21 cellular contexts compared by ENCODE assay signal in genomic region chr20:59686404-59687346, GRCh38.
DNase-seq lines count a peak whose midpoint lies in the region; ATAC-seq, FAIRE-seq and TF ChIP-seq lines count a peak whose summit lies in the region.
"Had no signal": no experiment of that assay in that cellular context is flagged by ENCODE, and none has a peak within 500 bp of the region (broad histone marks: within the 10 kb centered on the region; RNA-seq: fewer than 3 reads in every experiment).

No MANE protein-coding gene starts in this region.

- DNase-seq in HepG2 (ENCODE audit: low spot score) (no peak), right lobe of liver (no peak), IMR-90 (no peak), H1 (ENCODE audit: low read depth in 1 of 2, low spot score in 2 of 2) (no peak), NAMALWA (ENCODE audit: low spot score) (no peak), SKM-1 treated with dmso at 0.1 percent for 144 hours (lab: John Stamatoyannopoulos, UW; ENCODE audit: unreplicated experiment) (no peak)
- no peak for DNase-seq in activated CD4-positive, alpha-beta memory T cell treated with anti-CD3 and anti-CD28 coated beads, Interleukin-2, amount 10 ng/mL, durations not matched to agents 7 days and 5 days
- DNase-seq: C1 segment of cervical spinal cord; CD4-positive, CD25-positive, alpha-beta regulatory T cell; CD8-positive, alpha-beta memory T cell; COR-L47; DMS 273 treated with DMSO at 0.1 percent for 48 hours; DMS53; DND-41; EL; H7 had no signal

- H3K79me1 ChIP-seq in IMR-90 (ENCODE audit: low read depth in 1 of 2, low read length in 2 of 2) (no peaks in the 10 kb centered on the region), H1 (ENCODE audit: low read depth, low read length) (no peaks in the 10 kb centered on the region)

- H3K56ac ChIP-seq in IMR-90 (ENCODE audit: extremely low read depth, insufficient read depth, low read length) (no peak overlapping the region), H1 (replicated peaks; ENCODE audit: insufficient read length, low read depth, low read length) (peak overlapping the region; percentile 66)

- no peaks in the 10 kb centered on the region for H3K27me3 Mint-ChIP-seq in activated CD4-positive, alpha-beta memory T cell treated with anti-CD3 and anti-CD28 coated beads, Interleukin-2, amount 10 ng/mL, durations not matched to agents 7 days and 5 days
- H3K27me3 Mint-ChIP-seq: CD4-positive, CD25-positive, alpha-beta regulatory T cell had no signal

- H4K91ac ChIP-seq in IMR-90 (ENCODE audit: insufficient read depth, low read depth, low read length) (no peak overlapping the region), H1 (replicated peaks; ENCODE audit: insufficient read length, low read length) (no peak overlapping the region)

- no peaks in the 10 kb centered on the region for H3K36me3 Mint-ChIP-seq in activated CD4-positive, alpha-beta memory T cell treated with anti-CD3 and anti-CD28 coated beads, Interleukin-2, amount 10 ng/mL, durations not matched to agents 7 days and 5 days (ENCODE audit: low read depth)
- H3K36me3 Mint-ChIP-seq: CD4-positive, CD25-positive, alpha-beta regulatory T cell; CD8-positive, alpha-beta memory T cell had no signal

- in situ Hi-C loops in HepG2 (cut with HindIII; ENCODE audit: extremely low pct_ligation_motif_present, low pct_unique_long_range_greater_than_20kb) (loop anchor here (10.0 kb wide), 1 partner anchor 62 kb away; no protein-coding TSS in a partner anchor), IMR-90 (cut with MboI; ENCODE audit: low sequenced_read_pairs) (no loop called here)

- H4K20me1 ChIP-seq in HepG2 (ENCODE audit: insufficient read depth, low read length) (no peaks in the 10 kb centered on the region), IMR-90 (ENCODE audit: insufficient read depth, low read length) (no peaks in the 10 kb centered on the region), H1 (replicated peaks in 1 of 2; ENCODE audit: control insufficient read depth in 1 of 2, insufficient read depth in 2 of 2, low read length in 2 of 2) (peaks cover 0 to 3% of the 10 kb centered on the region in 2 experiments)

- H2BK20ac ChIP-seq in IMR-90 (ENCODE audit: low read depth, low read length) (no peak overlapping the region), H1 (ENCODE audit: low read length) (no peak overlapping the region)

- no peak overlapping the region for H2AK5ac ChIP-seq in IMR-90 (ENCODE audit: low read depth, low read length)
- H2AK5ac ChIP-seq in H1 (ENCODE audit: low read depth, low read length): no peak overlapping the region

- H3K4me3 ChIP-seq in HepG2 (replicated peaks in 1 of 3; ENCODE audit: insufficient read depth in 1 of 3, low read depth in 2 of 3, low read length in 3 of 3): no peak overlapping the region
- no peak overlapping the region for H3K4me3 ChIP-seq in right lobe of liver
- no peak overlapping the region for H3K4me3 ChIP-seq in IMR-90 (ENCODE audit: insufficient read depth, low read depth, low read length)
- H3K4me3 ChIP-seq in H1 (ENCODE audit: extremely low read depth in 1 of 4, insufficient read depth in 2 of 4, low read depth in 3 of 4, low read length in 4 of 4): no peak overlapping the region
- H3K4me3 ChIP-seq: A549, GM12878 had no signal

- H3K4ac ChIP-seq in IMR-90 (ENCODE audit: low read depth, low read length) (no peak overlapping the region), H1 (replicated peaks; ENCODE audit: insufficient read length, low read depth, low read length) (no peak overlapping the region)

- no peak overlapping the region for H4K5ac ChIP-seq in IMR-90 (ENCODE audit: low read depth, low read length)
- no peak overlapping the region for H4K5ac ChIP-seq in H1 (ENCODE audit: insufficient read length, low read depth, low read length)

- TF ChIP-seq POLR2A in HepG2 (IDR thresholded peaks at IDR 0.05; ENCODE audit: insufficient read depth in 1 of 2, low read depth in 2 of 2, low read length in 2 of 2) (no peak), right lobe of liver (IDR thresholded peaks at IDR 0.05) (no peak), IMR-90 (IDR thresholded peaks at IDR 0.05; ENCODE audit: low read depth, low read length) (no peak), H1 (IDR thresholded peaks at IDR 0.05; ENCODE audit: control extremely low read depth in 1 of 2, low read depth in 2 of 2, low read length in 2 of 2) (no peak)

- WGBS in HepG2 (ENCODE audit: low lambda C conversion rate): 31% methylated on average over 7 of the region's 7 CpGs
- WGBS in right lobe of liver (ENCODE audit: insufficient coverage, low coverage, low lambda C conversion rate, missing lambda C conversion rate): 85% methylated on average over 7 of the region's 7 CpGs
- WGBS in IMR-90 (ENCODE audit: extremely low coverage in 2 of 2, insufficient read length in 1 of 2), 2 experiments: 81 to 100% methylated on average over 1 to 7 of the region's 7 CpGs
- 83% methylated on average over 7 of the region's 7 CpGs; no CpG with 5 or more reads in 1 of the 2 experiments for WGBS in H1 (ENCODE audit: extremely low coverage in 1 of 2, insufficient coverage in 1 of 2, insufficient read length in 1 of 2, insufficient replicate concordance in 2 of 2, low coverage in 1 of 2, low lambda C conversion rate in 2 of 2, missing lambda C conversion rate in 1 of 2), 2 experiments

- H3K23ac ChIP-seq in IMR-90 (ENCODE audit: low read depth, low read length): no peak overlapping the region
- H3K23ac ChIP-seq in H1 (ENCODE audit: insufficient read length): no peak overlapping the region

- no peak overlapping the region for H3K9ac ChIP-seq in HepG2 (ENCODE audit: insufficient read depth, low read depth, low read length)
- no peak overlapping the region for H3K9ac ChIP-seq in IMR-90 (ENCODE audit: low read depth, low read length)
- H3K9ac ChIP-seq in H1 (replicated peaks in 1 of 4; ENCODE audit: extremely low read depth in 1 of 4, low read depth in 3 of 4, low read length in 3 of 4): no peak overlapping the region

- H2BK15ac ChIP-seq in IMR-90 (ENCODE audit: low read depth, low read length) (no peak overlapping the region), H1 (ENCODE audit: low read length) (no peak overlapping the region)

- ATAC-seq in HepG2: no peak
- no peak for ATAC-seq in right lobe of liver
- ATAC-seq in IMR-90 (ENCODE audit: low read depth): no peak
- no peak for ATAC-seq in HG03196 (IDR thresholded peaks at IDR 0.05; ENCODE audit: unreplicated experiment)
- ATAC-seq: A549, GM12878 had no signal

- intact Hi-C loops in HepG2 (cut with micrococcal nuclease; ENCODE audit: unreplicated experiment) (no loop called here), right lobe of liver (cut with DNase I) (no loop called here), IMR-90 (cut with micrococcal nuclease) (no loop called here)

- H2BK12ac ChIP-seq in H1 (ENCODE audit: low read depth, low read length): no peak overlapping the region

- POLR2A ChIA-PET in HepG2 (lab: Yijun Ruan, JAX) (no interaction called here), IMR-90 (lab: Charles Lee; ENCODE audit: unreplicated experiment) (no interaction called here), H1 (lab: Charles Lee; ENCODE audit: partially characterized antibody) (no interaction called here)
- POLR2A ChIA-PET in activated CD4-positive, alpha-beta memory T cell treated with anti-CD3 and anti-CD28 coated beads, Interleukin-2, amount 10 ng/mL, durations not matched to agents 7 days and 5 days (lab: Charles Lee): no interaction called here

- H3K79me2 ChIP-seq in HepG2 (ENCODE audit: insufficient read depth, low read length) (no peaks in the 10 kb centered on the region), H1 (ENCODE audit: control insufficient read depth in 1 of 2, insufficient read depth in 2 of 2, low read length in 2 of 2) (no peaks in the 10 kb centered on the region)

- H3K4me1 Mint-ChIP-seq in activated CD4-positive, alpha-beta memory T cell treated with anti-CD3 and anti-CD28 coated beads, Interleukin-2, amount 10 ng/mL, durations not matched to agents 7 days and 5 days: no peaks in the 10 kb centered on the region
- H3K4me1 Mint-ChIP-seq: CD4-positive, CD25-positive, alpha-beta regulatory T cell; CD8-positive, alpha-beta memory T cell had no signal

- H2BK5ac ChIP-seq in IMR-90 (ENCODE audit: low read depth, low read length, poor library complexity, severe bottlenecking) (peak overlapping the region; percentile 19), H1 (ENCODE audit: low read depth, low read length) (no peak overlapping the region)

- H3K9me3 ChIP-seq in HepG2 (ENCODE audit: low read length): peaks cover 12% of the 10 kb centered on the region
- no peaks in the 10 kb centered on the region for H3K9me3 ChIP-seq in right lobe of liver
- H3K9me3 ChIP-seq in IMR-90 (ENCODE audit: control insufficient read depth, insufficient read depth, low read length): peaks cover 32% of the 10 kb centered on the region
- H3K9me3 ChIP-seq in H1 (ENCODE audit: insufficient read depth in 2 of 2, low read depth in 1 of 2, low read length in 1 of 2): peaks cover 79 to 95% of the 10 kb centered on the region in 2 experiments
- H3K9me3 ChIP-seq: A549 had no signal

- no peaks in the 10 kb centered on the region for H3K9me1 ChIP-seq in IMR-90 (ENCODE audit: insufficient read depth, low read length)

- H3K36me3 ChIP-seq in HepG2 (replicated peaks in 1 of 2; ENCODE audit: control insufficient read depth in 1 of 2, insufficient read depth in 2 of 2, low read length in 2 of 2): no peaks in the 10 kb centered on the region
- no peaks in the 10 kb centered on the region for H3K36me3 ChIP-seq in right lobe of liver
- H3K36me3 ChIP-seq in IMR-90 (ENCODE audit: control insufficient read depth, insufficient read depth, low read length): no peaks in the 10 kb centered on the region
- no peaks in the 10 kb centered on the region for H3K36me3 ChIP-seq in H1 (ENCODE audit: control insufficient read depth in 2 of 4, insufficient read depth in 4 of 4, low read length in 3 of 4)

- H3K4me1 ChIP-seq in HepG2 (ENCODE audit: insufficient read depth, low read length) (no peaks in the 10 kb centered on the region), right lobe of liver (no peaks in the 10 kb centered on the region), IMR-90 (ENCODE audit: control insufficient read depth, insufficient read depth, low read length) (no peaks in the 10 kb centered on the region), H1 (replicated peaks in 1 of 4; ENCODE audit: control insufficient read depth in 3 of 4, insufficient read depth in 4 of 4, low read length in 3 of 4) (no peaks in the 10 kb centered on the region)
- H3K4me1 ChIP-seq: A549 had no signal

- TF ChIP-seq EP300 in HepG2 (IDR thresholded peaks at IDR 0.05; ENCODE audit: low read depth in 2 of 2, low read length in 2 of 2) (no peak), HepG2 (CRISPR knock-in tag; IDR thresholded peaks at IDR 0.05; ENCODE audit: borderline replicate concordance) (no peak), H1 (IDR thresholded peaks at IDR 0.05; ENCODE audit: borderline replicate concordance in 1 of 2, low read depth in 2 of 2, low read length in 2 of 2) (no peak)

- BruUV-seq in HepG2 (replicated peaks; lab: Mats Ljungman, UMichigan) (no TSS peak), IMR-90 (replicated peaks; lab: Mats Ljungman, UMichigan) (no TSS peak)

- H3K9me3 Mint-ChIP-seq in activated CD4-positive, alpha-beta memory T cell treated with anti-CD3 and anti-CD28 coated beads, Interleukin-2, amount 10 ng/mL, durations not matched to agents 7 days and 5 days: no peaks in the 10 kb centered on the region

- no peak overlapping the region for H3K4me3 Mint-ChIP-seq in activated CD4-positive, alpha-beta memory T cell treated with anti-CD3 and anti-CD28 coated beads, Interleukin-2, amount 10 ng/mL, durations not matched to agents 7 days and 5 days
- H3K4me3 Mint-ChIP-seq: CD4-positive, CD25-positive, alpha-beta regulatory T cell; CD8-positive, alpha-beta memory T cell had no signal

- H3K4me2 ChIP-seq in HepG2 (ENCODE audit: low read depth, low read length): no peak overlapping the region
- no peak overlapping the region for H3K4me2 ChIP-seq in IMR-90 (ENCODE audit: low read depth, low read length)
- H3K4me2 ChIP-seq in H1 (ENCODE audit: insufficient read depth in 1 of 2, low read depth in 2 of 2, low read length in 2 of 2): no peak overlapping the region
- H3K4me2 ChIP-seq: A549 had no signal

- no peak for FAIRE-seq in HepG2 (lab: Jason Lieb, UNC)
- no peak for FAIRE-seq in H1 (lab: Jason Lieb, UNC)
- FAIRE-seq: A549, GM12878 had no signal

- H2AFZ ChIP-seq in HepG2 (ENCODE audit: low read length): no peak overlapping the region
- H2AFZ ChIP-seq in IMR-90 (replicated peaks; ENCODE audit: low read length, poor library complexity): no peak overlapping the region
- no peak overlapping the region for H2AFZ ChIP-seq in H1 (ENCODE audit: low read length)

- H3K23me2 ChIP-seq in H1 (ENCODE audit: low read depth, low read length): peaks cover 10% of the 10 kb centered on the region; the same call in 1 of the 2 replicates

- H2BK120ac ChIP-seq in IMR-90 (ENCODE audit: low read depth, low read length) (no peak overlapping the region), H1 (replicated peaks; ENCODE audit: low read depth, low read length) (no peak overlapping the region)

- TF ChIP-seq RAD21 in HepG2 (CRISPR knock-in tag; IDR thresholded peaks at IDR 0.05) (no peak), IMR-90 (IDR thresholded peaks at IDR 0.05; ENCODE audit: low read length) (no peak), H1 (IDR thresholded peaks at IDR 0.05 in 1 of 2, conservative IDR thresholded peaks at IDR 0.05 in 1 of 2; ENCODE audit: low read depth in 2 of 2, low read length in 2 of 2) (no peak)

- H2AK9ac ChIP-seq in IMR-90 (replicated peaks; ENCODE audit: low read depth, low read length, poor library complexity): no peak overlapping the region

- no peak overlapping the region for H4K8ac ChIP-seq in IMR-90 (ENCODE audit: low read depth in 2 of 2, low read length in 2 of 2)
- H4K8ac ChIP-seq in H1 (ENCODE audit: extremely low read depth, insufficient read depth, low read length): no peak overlapping the region

- no peak overlapping the region for H3K27ac ChIP-seq in HepG2 (ENCODE audit: extremely low read length, insufficient read depth, low read length)
- no peak overlapping the region for H3K27ac ChIP-seq in right lobe of liver
- no peak overlapping the region for H3K27ac ChIP-seq in IMR-90 (ENCODE audit: insufficient read depth, low read length)
- H3K27ac ChIP-seq in H1 (ENCODE audit: low read depth, low read length): no peak overlapping the region
- H3K27ac ChIP-seq: 22Rv1, A549, HL-60 had no signal

- H3K14ac ChIP-seq in IMR-90 (replicated peaks; ENCODE audit: low read depth, low read length) (no peak overlapping the region), H1 (ENCODE audit: insufficient read length) (no peak overlapping the region)

- no peak for TF ChIP-seq CTCF in HepG2 (CRISPR knock-in tag; IDR thresholded peaks at IDR 0.05)
- no peak for TF ChIP-seq CTCF in right lobe of liver (IDR thresholded peaks at IDR 0.05)
- no peak for TF ChIP-seq CTCF in IMR-90 (conservative IDR thresholded peaks at IDR 0.05; ENCODE audit: low read depth, low read length)
- TF ChIP-seq CTCF in H1 (IDR thresholded peaks at IDR 0.05; ENCODE audit: control extremely low read depth in 1 of 3, insufficient read depth in 1 of 3, low read depth in 1 of 3, low read length in 3 of 3): no peak

- H3K18ac ChIP-seq in IMR-90 (ENCODE audit: low read depth, low read length) (no peak overlapping the region), H1 (ENCODE audit: extremely low read depth, low read length) (no peak overlapping the region)

- no peak overlapping the region for H3K27ac Mint-ChIP-seq in activated CD4-positive, alpha-beta memory T cell treated with anti-CD3 and anti-CD28 coated beads, Interleukin-2, amount 10 ng/mL, durations not matched to agents 7 days and 5 days
- H3K27ac Mint-ChIP-seq: CD4-positive, CD25-positive, alpha-beta regulatory T cell; CD8-positive, alpha-beta memory T cell had no signal

- CTCF ChIA-PET in HepG2 (lab: Yijun Ruan, JAX; ENCODE audit: low intra/inter-chr PET ratio, low total read pairs) (no interaction called here), IMR-90 (lab: Yijun Ruan, JAX) (no interaction called here), H1 (lab: Charles Lee; ENCODE audit: partially characterized antibody) (no interaction called here)
- CTCF ChIA-PET in activated CD4-positive, alpha-beta memory T cell treated with anti-CD3 and anti-CD28 coated beads, Interleukin-2, amount 10 ng/mL, durations not matched to agents 7 days and 5 days (lab: Charles Lee): no interaction called here

- H3K27me3 ChIP-seq in HepG2 (ENCODE audit: control insufficient read depth in 1 of 2, insufficient read depth in 2 of 2, low read length in 2 of 2) (peaks cover 0 to 16% of the 10 kb centered on the region in 2 experiments; a peak in 2 of 5 replicates), right lobe of liver (no peaks in the 10 kb centered on the region), IMR-90 (ENCODE audit: control insufficient read depth, insufficient read depth, low read length) (no peaks in the 10 kb centered on the region), H1 (replicated peaks in 1 of 4; ENCODE audit: control insufficient read depth in 3 of 4, extremely low read depth in 1 of 4, insufficient read depth in 3 of 4, low read length in 3 of 4) (no peaks in the 10 kb centered on the region)

- dilution Hi-C loops in IMR-90 (cut with HindIII; ENCODE audit: low sequenced_read_pairs, unreplicated experiment): no loop called here
